In the genomic region with DNA sequence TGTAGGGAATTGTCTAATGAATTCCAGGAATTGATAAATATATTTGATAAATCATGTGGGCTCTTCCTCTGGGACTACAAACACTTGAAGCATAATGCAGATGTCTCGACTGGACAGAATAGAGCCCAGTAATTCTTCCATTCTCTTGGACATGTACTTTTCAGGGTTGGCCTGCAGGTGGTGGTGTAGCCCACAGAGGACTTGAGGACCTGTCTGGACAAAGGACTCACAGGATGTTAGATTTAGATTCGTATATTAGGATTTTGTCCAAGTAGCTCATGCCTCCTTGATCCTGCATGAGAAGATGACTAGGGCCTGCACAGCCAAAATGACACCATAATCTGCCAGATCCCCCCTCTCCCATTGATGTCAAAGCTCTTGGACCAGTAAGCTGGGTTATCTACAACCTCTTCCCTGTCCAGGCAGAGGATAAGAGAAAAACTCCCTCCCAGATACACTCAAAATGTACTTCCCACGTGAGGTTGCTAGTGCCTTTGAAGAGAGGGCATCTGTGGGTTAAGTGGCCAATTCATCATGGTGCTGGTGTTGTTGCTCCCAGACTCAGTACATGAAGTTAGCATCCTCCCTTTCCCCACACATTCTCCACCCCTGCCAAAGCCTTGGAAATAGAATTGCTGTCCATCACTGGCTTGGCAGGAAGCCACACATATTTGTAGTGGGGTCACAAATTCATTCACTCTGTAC, we compare ENCODE assay signal across 8 cellular contexts.
DNase-seq lines count a peak whose midpoint lies in the region; ATAC-seq, FAIRE-seq and TF ChIP-seq lines count a peak whose summit lies in the region.

No MANE protein-coding gene starts in this region.

- 0 out of 3 replicates have a peak overlapping the region, but pooled peaks have one; percentile 2 for H3K4me2 ChIP-seq in A549

- ATAC-seq in A549 (peak; percentile 88 to 97), HG03103 (IDR thresholded peaks at IDR 0.05; ENCODE audit: low read depth, unreplicated experiment) (peak; percentile 66)
- peak; percentile 57 to 62 for ATAC-seq in activated T-cell treated with anti-CD3 and anti-CD28 coated beads, Interleukin-2, amount 50 U/mL, for 4 hours

- CTCF ChIA-PET in A549 (lab: Yijun Ruan, JAX), result interaction anchor here (0.5 to 4.2 kb wide), 21 partner anchors 9 to 1090 kb away, joined by 3 to 14 read pairs (median 3); no protein-coding TSS in a partner anchor

- FAIRE-seq in A549 (lab: Jason Lieb, UNC), result no peak

- H3K4me3 ChIP-seq in A549, result no peak overlapping the region
- no peak overlapping the region for H3K4me3 ChIP-seq in fibroblast of mammary gland (ENCODE audit: control insufficient read depth, low read depth, low read length)
- H3K4me3 ChIP-seq in uterus, result no peak overlapping the region

- DNase-seq in A549 (ENCODE audit: low read depth in 1 of 2, low spot score in 1 of 2) (peak; percentile 58 to 80), GM13976 (ENCODE audit: low spot score) (peak; percentile 41), NCI-H82 (lab: John Stamatoyannopoulos, UW) (peak; percentile 71), fibroblast of mammary gland (ENCODE audit: low read depth) (peak; percentile 82), neural crest cell (ENCODE audit: low read depth, low spot score) (peak; percentile 29), uterus (peak; percentile 46 to 60)
- DNase-seq in activated T-cell treated with anti-CD3 and anti-CD28 coated beads, Interleukin-2, amount 50 U/mL, for 4 hours, result peak; percentile 45

- no peak overlapping the region for H3K4me3 Mint-ChIP-seq in activated T-cell treated with anti-CD3 and anti-CD28 coated beads, Interleukin-2, amount 50 U/mL, for 4 hours
- no peak overlapping the region for H3K4me3 Mint-ChIP-seq in neural crest cell

- H3K27me3 Mint-ChIP-seq in activated T-cell treated with anti-CD3 and anti-CD28 coated beads, Interleukin-2, amount 50 U/mL, for 4 hours (ENCODE audit: low read depth), result no peaks in the 10 kb centered on the region
- H3K27me3 Mint-ChIP-seq in neural crest cell (ENCODE audit: low read depth), result no peaks in the 10 kb centered on the region

- TF ChIP-seq POLR2A in A549 (IDR thresholded peaks at IDR 0.05; ENCODE audit: low read length) (no peak), uterus (IDR thresholded peaks at IDR 0.05) (no peak)

- POLR2A ChIA-PET in A549 (lab: Yijun Ruan, JAX), result interaction anchor here (1.1 to 1.6 kb wide), 2 partner anchors 66 to 96 kb away, joined by 3 to 4 read pairs; a partner anchor contains a TSS

- H3K9me3 ChIP-seq in A549 (no peaks in the 10 kb centered on the region), uterus (no peaks in the 10 kb centered on the region)

- H3K27ac Mint-ChIP-seq in neural crest cell (ENCODE audit: unreplicated experiment), result peak overlapping the region; percentile 36

- 14% methylated on average over 3 of the region's 3 CpGs for WGBS in A549 (ENCODE audit: missing lambda C conversion rate)

- no peak for TF ChIP-seq EP300 in A549 (IDR thresholded peaks at IDR 0.05)

- H3K4me1 Mint-ChIP-seq in activated T-cell treated with anti-CD3 and anti-CD28 coated beads, Interleukin-2, amount 50 U/mL, for 4 hours (ENCODE audit: low read depth), result no peaks in the 10 kb centered on the region
- H3K4me1 Mint-ChIP-seq in neural crest cell, result peaks cover 5% of the 10 kb centered on the region

- H3K4me1 ChIP-seq in A549 (peaks cover 7% of the 10 kb centered on the region), uterus (peaks cover 4 to 6% of the 10 kb centered on the region in 2 donors)

- intact Hi-C loops in uterus (cut with DNase I; ENCODE audit: low total_unique reads), result no loop called here

- H3K27ac ChIP-seq in A549 (peak overlapping the region in 1 of 2 experiments; percentile 52; a peak in 2 of 6 replicates), uterus (no peak overlapping the region)

- TF ChIP-seq CTCF in A549 (IDR thresholded peaks at IDR 0.05) (peak; percentile 78), GM13976 (IDR thresholded peaks at IDR 0.05; ENCODE audit: borderline replicate concordance, control extremely low read depth, extremely low read depth, insufficient read depth, missing control alignments) (peak; percentile 40), fibroblast of mammary gland (conservative IDR thresholded peaks at IDR 0.05; ENCODE audit: control insufficient read depth, insufficient read depth, low read depth, low read length) (peak; percentile 91), neural crest cell (conservative IDR thresholded peaks at IDR 0.05) (peak; percentile 71), uterus (IDR thresholded peaks at IDR 0.05) (peak; percentile 37 to 59 (median 49))

- peak; percentile 84 to 96 for TF ChIP-seq RAD21 in A549 (conservative IDR thresholded peaks at IDR 0.05 in 1 of 2, IDR thresholded peaks at IDR 0.05 in 1 of 2)

- H3K36me3 ChIP-seq in uterus, result no peaks in the 10 kb centered on the region

- no peaks in the 10 kb centered on the region for H3K9me3 Mint-ChIP-seq in activated T-cell treated with anti-CD3 and anti-CD28 coated beads, Interleukin-2, amount 50 U/mL, for 4 hours
- H3K9me3 Mint-ChIP-seq in neural crest cell, result no peaks in the 10 kb centered on the region

- H3K36me3 Mint-ChIP-seq in activated T-cell treated with anti-CD3 and anti-CD28 coated beads, Interleukin-2, amount 50 U/mL, for 4 hours (ENCODE audit: insufficient read depth), result no peaks in the 10 kb centered on the region
- H3K36me3 Mint-ChIP-seq in neural crest cell (ENCODE audit: low read depth), result no peaks in the 10 kb centered on the region

- H3K27me3 ChIP-seq in uterus, result no peaks in the 10 kb centered on the region

- in situ Hi-C loops in GM13976 (cut with MboI; ENCODE audit: low sequenced_read_pairs, unreplicated experiment), result loop anchor here (25.0 kb wide), 1 partner anchor 490 kb away; no protein-coding TSS in a partner anchor

TF ChIP-seq in A549, 52 proteins besides CTCF, POLR2A, EP300 and RAD21:
- TF ChIP-seq, protein P1, sequence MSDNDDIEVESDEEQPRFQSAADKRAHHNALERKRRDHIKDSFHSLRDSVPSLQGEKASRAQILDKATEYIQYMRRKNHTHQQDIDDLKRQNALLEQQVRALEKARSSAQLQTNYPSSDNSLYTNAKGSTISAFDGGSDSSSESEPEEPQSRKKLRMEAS (IDR thresholded peaks at IDR 0.05), result no peak
- TF ChIP-seq BHLHE40 (IDR thresholded peaks at IDR 0.05; ENCODE audit: low read depth, low read length) (no peak), FOSB (CRISPR knock-in tag; IDR thresholded peaks at IDR 0.05) (no peak), HOXB5 (CRISPR knock-in tag; IDR thresholded peaks at IDR 0.05) (no peak), SMC3 (IDR thresholded peaks at IDR 0.05) (peak; percentile 80), CHD4 (IDR thresholded peaks at IDR 0.05; ENCODE audit: borderline replicate concordance) (no peak), KDM1A (IDR thresholded peaks at IDR 0.05; ENCODE audit: low read depth) (no peak), FOXS1 (CRISPR knock-in tag; IDR thresholded peaks at IDR 0.05) (no peak)

Comparison
In these comparisons a context has a peak if more than half of its experiments do, and no peak if none do; other contexts are left out.
1. DNase-seq: peak in every context shown above with its lines; median percentile 82 in fibroblast of mammary gland; 71 in NCI-H82; 69 in A549; 53 in uterus; 45 in activated T-cell treated with anti-CD3 and anti-CD28 coated beads, Interleukin-2, amount 50 U/mL, for 4 hours; 41 in GM13976; 29 in neural crest cell.
2. CTCF ChIP-seq: peak in every context shown above with its lines; median percentile 91 in fibroblast of mammary gland; 78 in A549; 71 in neural crest cell; 49 in uterus; 40 in GM13976.